In genomic region chr2:38907743-38908562, GRCh38 we compare ENCODE assay signal across 9 cellular contexts. TPM values are rescaled to one million over a fixed set of nuclear protein-coding genes. Genes with fewer than 3 reads are reported as not detected.
DNase-seq lines count a peak whose midpoint lies in the region; ATAC-seq, FAIRE-seq and TF ChIP-seq lines count a peak whose summit lies in the region.
"Had no signal": no experiment of that assay in that cellular context is flagged by ENCODE, and none has a peak within 500 bp of the region (broad histone marks: within the 10 kb centered on the region; RNA-seq: fewer than 3 reads in every experiment).

No MANE protein-coding gene starts in this region.

- H3K4me3 ChIP-seq in K562 = no peak overlapping the region
- H3K4me3 ChIP-seq in CD4-positive, alpha-beta memory T cell (ENCODE audit: low read length in 2 of 2) = no peak overlapping the region
- H3K4me3 ChIP-seq: psoas muscle had no signal

- no peaks in the 10 kb centered on the region for H4K20me1 ChIP-seq in K562 (replicated peaks; ENCODE audit: control insufficient read depth, insufficient read depth, low read length)

- no peaks in the 10 kb centered on the region for H3K9me3 ChIP-seq in K562 (replicated peaks; ENCODE audit: control insufficient read depth, insufficient read depth, low read depth, low read length)
- H3K9me3 ChIP-seq in CD4-positive, alpha-beta memory T cell (ENCODE audit: control insufficient read depth in 1 of 2, low read length in 2 of 2) = no peaks in the 10 kb centered on the region
- H3K9me3 ChIP-seq: psoas muscle had no signal

- no peaks in the 10 kb centered on the region; a peak in 1 of 5 replicates for H3K27me3 ChIP-seq in K562 (ENCODE audit: control insufficient read depth in 2 of 2, insufficient read depth in 2 of 2, low read length in 2 of 2)
- H3K27me3 ChIP-seq in CD4-positive, alpha-beta memory T cell (ENCODE audit: insufficient read depth, low read length) = no peaks in the 10 kb centered on the region

- no peaks in the 10 kb centered on the region for H3K79me2 ChIP-seq in K562 (ENCODE audit: control insufficient read depth, insufficient read depth, low read length)

- no peak overlapping the region for H3K4me3 Mint-ChIP-seq in CD4-positive, alpha-beta memory T cell

- no peaks in the 10 kb centered on the region for H3K9me3 Mint-ChIP-seq in CD4-positive, alpha-beta memory T cell

- no peaks in the 10 kb centered on the region for H3K27me3 Mint-ChIP-seq in CD4-positive, alpha-beta memory T cell

- no peak overlapping the region for H3K4me2 ChIP-seq in K562 (ENCODE audit: insufficient read depth, low read length)

- TF ChIP-seq CTCF in K562 (IDR thresholded peaks at IDR 0.05 in 2 of 3, conservative IDR thresholded peaks at IDR 0.05 in 1 of 3; ENCODE audit: insufficient read depth in 2 of 3, low read depth in 1 of 3, low read length in 3 of 3) = no peak

- FAIRE-seq in K562 (lab: Jason Lieb, UNC) = no peak

- CTCF ChIA-PET in K562 (lab: Yijun Ruan, JAX; ENCODE audit: low intra/inter-chr PET ratio) = no interaction called here
- CTCF ChIA-PET in CD4-positive, alpha-beta memory T cell (lab: Charles Lee; ENCODE audit: partially characterized antibody) = interaction anchor here (0.7 kb wide), 1 partner anchor 11 kb away, joined by 4 read pairs; no protein-coding TSS in a partner anchor

- H3K4me1 ChIP-seq in K562 (replicated peaks in 1 of 2; ENCODE audit: control insufficient read depth in 2 of 2, insufficient read depth in 2 of 2, low read length in 2 of 2) = no peaks in the 10 kb centered on the region
- no peaks in the 10 kb centered on the region for H3K4me1 ChIP-seq in CD4-positive, alpha-beta memory T cell (ENCODE audit: insufficient read depth, low read length)

- in situ Hi-C loops in K562 (cut with MboI) = no loop called here

- H3K9me1 ChIP-seq in K562 (ENCODE audit: control insufficient read depth, insufficient read depth, low read length) = no peaks in the 10 kb centered on the region

- H2AFZ ChIP-seq in K562 (ENCODE audit: low read depth, low read length) = no peak overlapping the region

- H3K36me3 Mint-ChIP-seq in CD4-positive, alpha-beta memory T cell = no peaks in the 10 kb centered on the region

- H3K36me3 ChIP-seq in K562 (ENCODE audit: control insufficient read depth, insufficient read depth, low read length) = no peaks in the 10 kb centered on the region
- H3K36me3 ChIP-seq in CD4-positive, alpha-beta memory T cell (ENCODE audit: insufficient read depth, low read length) = no peaks in the 10 kb centered on the region

- 4% methylated on average over 2 of the region's 2 CpGs for WGBS in K562 (ENCODE audit: insufficient coverage, low coverage, missing lambda C conversion rate)

- H3K4me1 Mint-ChIP-seq in CD4-positive, alpha-beta memory T cell = peaks cover 3 to 13% (median 7%) of the 10 kb centered on the region in 4 donors

- POLR2A ChIA-PET in K562 (lab: Yijun Ruan, JAX) = interaction anchor here (1.2 to 1.5 kb wide), 2 partner anchors 13 to 28 kb away, joined by 3 to 5 read pairs; no protein-coding TSS in a partner anchor
- POLR2A ChIA-PET in CD4-positive, alpha-beta memory T cell (lab: Charles Lee; ENCODE audit: partially characterized antibody) = no interaction called here

- H3K27ac ChIP-seq in K562 (ENCODE audit: extremely low read depth, low read depth, low read length) = no peak overlapping the region
- no peak overlapping the region for H3K27ac ChIP-seq in CD4-positive, alpha-beta memory T cell (ENCODE audit: low read depth, low read length)
- H3K27ac ChIP-seq: psoas muscle had no signal

- no peak for TF ChIP-seq RAD21 in K562 (CRISPR knock-in tag; conservative IDR thresholded peaks at IDR 0.05 in 1 of 2, IDR thresholded peaks at IDR 0.05 in 1 of 2)

- intact Hi-C loops in K562 (cut with micrococcal nuclease) = no loop called here
- intact Hi-C loops in CD4-positive, alpha-beta memory T cell (cut with micrococcal nuclease) = no loop called here

- ATAC-seq in GM18519 (IDR thresholded peaks at IDR 0.05; ENCODE audit: low FRiP score, unreplicated experiment) (peak; percentile 83), GM21367 (IDR thresholded peaks at IDR 0.05; ENCODE audit: unreplicated experiment) (peak; percentile 88), HG03139 (IDR thresholded peaks at IDR 0.05; ENCODE audit: unreplicated experiment) (peak; percentile 84), K562 (peak; percentile 50)
- ATAC-seq: psoas muscle had no signal

- no TSS peak for BruUV-seq in K562 (replicated peaks; lab: Mats Ljungman, UMichigan)

- H3K9ac ChIP-seq in K562 (ENCODE audit: insufficient read depth in 1 of 2, low read depth in 2 of 2, low read length in 2 of 2) = no peak overlapping the region

- peak overlapping the region in 2 of 7 donors; percentile 16 to 20 for H3K27ac Mint-ChIP-seq in CD4-positive, alpha-beta memory T cell

- TF ChIP-seq POLR2A in K562 (conservative IDR thresholded peaks at IDR 0.05) = no peak

- DNase-seq in K562 (ENCODE audit: extremely low read depth in 1 of 4, low spot score in 3 of 4) = peak in 1 of 4 experiments; percentile 31
- no peak for DNase-seq in mucosa of gallbladder (ENCODE audit: low spot score)
- no peak for DNase-seq in CD4-positive, alpha-beta memory T cell
- no peak for DNase-seq in SKM-1 (lab: John Stamatoyannopoulos, UW; ENCODE audit: unreplicated experiment)
- DNase-seq: NCI-H146, psoas muscle had no signal

- no peak for TF ChIP-seq EP300 in K562 (IDR thresholded peaks at IDR 0.05; ENCODE audit: low read length)

RNA-seq across cellular contexts. Expression of gene ARHGEF33, which starts 18.3 kb away (rescaled TPM):
- total RNA-seq in K562 (2011; cell fraction: chromatin; rRNA removed; ENCODE audit: low replicate concordance) = 0.35 TPM in 1 of 2 replicates, not detected in the other
- total RNA-seq in K562 (2011; cell fraction: nucleolus; rRNA removed) = not detected in 2 replicates
- total RNA-seq in K562 (2011; cell fraction: nucleoplasm; rRNA removed) = not detected in 2 replicates
- total RNA-seq in K562 (2014; rRNA removed) (0.04 TPM in 1 of 2 replicates, not detected in the other), K562 (2014; rRNA removed; fragmentation: Illumina TruSeq; extraction: Trizol) (not detected in 2 replicates), K562 (2015; rRNA removed; fragmentation: Illumina TruSeq; extraction: Trizol) (0.04 TPM in 1 of 2 replicates, not detected in the other), K562 (2021) (0.02 TPM in 1 of 2 replicates, not detected in the other), mucosa of gallbladder (1.8 TPM)
- polyA plus RNA-seq in K562 (2011; rRNA removed) (0.01 and 0.03 TPM in 2 replicates), K562 (2014; fragmentation: Illumina TruSeq; extraction: Trizol) (not detected in 2 replicates), K562 (2014; fragmentation: Nextera tagmentation; extraction: Ambion mirVana) (under 1 TPM in 1 of 2 experiments, not detected in 1; 0.08 TPM), K562 (2014; rRNA removed) (not detected in 2 replicates)
- 0.01 and 0.04 TPM in 2 replicates for polyA plus RNA-seq in K562 (2011; cell fraction: cytosol; rRNA removed)
- 0.07 and 0.10 TPM in 2 replicates for polyA plus RNA-seq in K562 (2011; cell fraction: nucleus; rRNA removed)
- 0.01 TPM in 1 of 2 replicates, not detected in the other for polyA plus RNA-seq in K562 (2012)
- 0.03 TPM in 1 of 2 replicates, not detected in the other for polyA minus RNA-seq in K562 (2011; rRNA and poly(A)+ RNA removed)
- polyA minus RNA-seq in K562 (2011; cell fraction: cytosol; rRNA and poly(A)+ RNA removed) = not detected in 2 replicates
- 0.11 TPM in 1 of 2 replicates, not detected in the other for polyA minus RNA-seq in K562 (2011; cell fraction: nucleus; rRNA and poly(A)+ RNA removed)
- total RNA-seq in CD4-positive, alpha-beta memory T cell = under 1 TPM in 1 of 2 experiments, not detected in 1; 0.53 TPM
- under 1 TPM in 1 of 2 donors, not detected in 1; 0.09 TPM for polyA plus RNA-seq in CD4-positive, alpha-beta memory T cell

RNA-seq across cellular contexts. Expression of gene MORN2, which starts 32.2 kb away (rescaled TPM):
- 0.67 and 0.81 TPM in 2 replicates for total RNA-seq in K562 (2011; cell fraction: chromatin; rRNA removed; ENCODE audit: low replicate concordance)
- 1.2 and 2.2 TPM in 2 replicates for total RNA-seq in K562 (2011; cell fraction: nucleolus; rRNA removed)
- 2.1 and 2.8 TPM in 2 replicates for total RNA-seq in K562 (2011; cell fraction: nucleoplasm; rRNA removed)
- 10.4 and 10.8 TPM in 2 replicates for total RNA-seq in K562 (2014; rRNA removed)
- 20.8 and 21.1 TPM in 2 replicates for total RNA-seq in K562 (2014; rRNA removed; fragmentation: Illumina TruSeq; extraction: Trizol)
- total RNA-seq in K562 (2015; rRNA removed; fragmentation: Illumina TruSeq; extraction: Trizol) = 16.9 and 23.6 TPM in 2 replicates
- total RNA-seq in K562 (2021) = 10.2 and 10.4 TPM in 2 replicates
- polyA plus RNA-seq in K562 (2011; rRNA removed) = 11.9 and 18.5 TPM in 2 replicates
- polyA plus RNA-seq in K562 (2011; cell fraction: cytosol; rRNA removed) = 3.2 and 6.2 TPM in 2 replicates
- polyA plus RNA-seq in K562 (2011; cell fraction: nucleus; rRNA removed) = 1.7 and 3.2 TPM in 2 replicates
- polyA plus RNA-seq in K562 (2012) = 12.1 and 35.2 TPM in 2 replicates
- polyA plus RNA-seq in K562 (2014; fragmentation: Illumina TruSeq; extraction: Trizol) = 15.3 and 16.9 TPM in 2 replicates
- polyA plus RNA-seq in K562 (2014; fragmentation: Nextera tagmentation; extraction: Ambion mirVana) = 10 to 100 TPM; 35.4 to 39.5 TPM
- polyA plus RNA-seq in K562 (2014; rRNA removed) = 19.4 and 25.8 TPM in 2 replicates
- polyA minus RNA-seq in K562 (2011; rRNA and poly(A)+ RNA removed) = 9.4 and 10.2 TPM in 2 replicates
- 3.2 TPM in 1 of 2 replicates, not detected in the other for polyA minus RNA-seq in K562 (2011; cell fraction: cytosol; rRNA and poly(A)+ RNA removed)
- polyA minus RNA-seq in K562 (2011; cell fraction: nucleus; rRNA and poly(A)+ RNA removed) = 0.67 and 1.00 TPM in 2 replicates
- 21.8 TPM for total RNA-seq in mucosa of gallbladder
- 1 to 10 TPM in 1 of 2 experiments, under 1 TPM in 1; 0.49 to 2.0 TPM for total RNA-seq in CD4-positive, alpha-beta memory T cell
- 1 to 10 TPM; 2.8 to 5.9 TPM for polyA plus RNA-seq in CD4-positive, alpha-beta memory T cell

RNA-seq across cellular contexts. Expression of gene DHX57, which starts 32.2 kb away (rescaled TPM):
- 30.4 and 67.1 TPM in 2 replicates for total RNA-seq in K562 (2011; cell fraction: chromatin; rRNA removed; ENCODE audit: low replicate concordance)
- 13.2 and 20.3 TPM in 2 replicates for total RNA-seq in K562 (2011; cell fraction: nucleolus; rRNA removed)
- total RNA-seq in K562 (2011; cell fraction: nucleoplasm; rRNA removed) = 27.6 and 28.2 TPM in 2 replicates
- total RNA-seq in K562 (2014; rRNA removed) (15.1 and 15.8 TPM in 2 replicates), K562 (2014; rRNA removed; fragmentation: Illumina TruSeq; extraction: Trizol) (20.8 and 22.1 TPM in 2 replicates), K562 (2015; rRNA removed; fragmentation: Illumina TruSeq; extraction: Trizol) (17.0 and 20.2 TPM in 2 replicates), K562 (2021) (18.4 and 20.1 TPM in 2 replicates), mucosa of gallbladder (15.7 TPM)
- polyA plus RNA-seq in K562 (2011; rRNA removed) (15.9 and 23.6 TPM in 2 replicates), K562 (2014; fragmentation: Illumina TruSeq; extraction: Trizol) (15.6 and 17.9 TPM in 2 replicates), K562 (2014; fragmentation: Nextera tagmentation; extraction: Ambion mirVana) (10 to 100 TPM in 1 of 2 experiments, 1 to 10 TPM in 1; 7.4 to 10.2 TPM), K562 (2014; rRNA removed) (13.1 and 14.8 TPM in 2 replicates)
- polyA plus RNA-seq in K562 (2011; cell fraction: cytosol; rRNA removed) = 5.8 and 8.1 TPM in 2 replicates
- 13.0 and 13.4 TPM in 2 replicates for polyA plus RNA-seq in K562 (2011; cell fraction: nucleus; rRNA removed)
- polyA plus RNA-seq in K562 (2012) = 8.7 and 11.1 TPM in 2 replicates
- 41.6 and 43.8 TPM in 2 replicates for polyA minus RNA-seq in K562 (2011; rRNA and poly(A)+ RNA removed)
- polyA minus RNA-seq in K562 (2011; cell fraction: cytosol; rRNA and poly(A)+ RNA removed) = 16.9 and 25.6 TPM in 2 replicates
- 9.4 and 16.1 TPM in 2 replicates for polyA minus RNA-seq in K562 (2011; cell fraction: nucleus; rRNA and poly(A)+ RNA removed)
- 10 to 100 TPM; 16.6 to 23.5 TPM for total RNA-seq in CD4-positive, alpha-beta memory T cell
- 1 to 10 TPM; 3.9 to 8.7 TPM for polyA plus RNA-seq in CD4-positive, alpha-beta memory T cell
